ENCODE assay signal across 2 cellular contexts in the genomic region with DNA sequence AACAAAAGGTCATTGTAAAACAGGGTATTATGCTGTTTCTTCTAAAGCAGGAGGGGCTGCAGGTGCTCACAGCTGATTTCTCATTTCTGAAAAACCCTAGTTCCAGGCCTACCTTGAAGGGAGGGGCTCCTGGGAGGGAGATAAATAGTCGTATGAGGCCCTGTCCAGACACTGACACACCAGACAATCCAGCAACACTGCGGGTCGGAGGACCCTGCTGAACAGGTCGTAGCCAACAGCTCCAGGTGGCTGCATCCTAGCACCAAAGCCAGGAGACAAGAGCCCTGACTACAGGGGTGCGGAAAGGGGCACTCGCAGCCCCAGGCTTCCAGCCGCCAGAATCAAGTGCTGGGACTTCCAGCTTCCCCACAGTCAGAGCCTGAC.
TF ChIP-seq lines count a peak whose summit lies in the region.

No MANE protein-coding gene starts in this region.

TF ChIP-seq in GM23338, 12 proteins besides CTCF, POLR2A, EP300 and RAD21:
- TF ChIP-seq POLR2AphosphoS5 (IDR thresholded peaks at IDR 0.05; ENCODE audit: low read depth) (no peak), EZH2phosphoT487 (IDR thresholded peaks at IDR 0.05; ENCODE audit: unreplicated experiment) (no peak), REST (IDR thresholded peaks at IDR 0.05; ENCODE audit: unreplicated experiment) (no peak), EZH2 (IDR thresholded peaks at IDR 0.05; ENCODE audit: low read depth, unreplicated experiment) (no peak), STAT1 (IDR thresholded peaks at IDR 0.05; ENCODE audit: unreplicated experiment) (no peak)

TF ChIP-seq in H1, 55 proteins besides CTCF, POLR2A, EP300 and RAD21:
- TF ChIP-seq SAP30 (IDR thresholded peaks at IDR 0.05; ENCODE audit: insufficient read depth, insufficient replicate concordance, low read length) (no peak), CEBPB (IDR thresholded peaks at IDR 0.05; ENCODE audit: low read depth, low read length) (no peak), RBBP5 (IDR thresholded peaks at IDR 0.05; ENCODE audit: borderline replicate concordance, low read depth, low read length) (no peak), TCF12 (IDR thresholded peaks at IDR 0.05; ENCODE audit: low read depth, low read length) (no peak), POU5F1 (IDR thresholded peaks at IDR 0.05; ENCODE audit: low read depth, low read length) (no peak), CBX8 (IDR thresholded peaks at IDR 0.05; ENCODE audit: borderline replicate concordance, low read depth, low read length) (no peak), SP2 (IDR thresholded peaks at IDR 0.05; ENCODE audit: low read length) (no peak), POLR2AphosphoS5 (IDR thresholded peaks at IDR 0.05; ENCODE audit: low read depth, low read length) (no peak), KDM5A (IDR thresholded peaks at IDR 0.05; ENCODE audit: low read length) (no peak), EGR1 (IDR thresholded peaks at IDR 0.05; ENCODE audit: borderline replicate concordance, low read depth, low read length) (no peak), CHD1 (IDR thresholded peaks at IDR 0.05; ENCODE audit: low read depth, low read length) (no peak), SIN3A (conservative IDR thresholded peaks at IDR 0.05 in 1 of 2, IDR thresholded peaks at IDR 0.05 in 1 of 2; ENCODE audit: low read depth in 1 of 2, low read length in 2 of 2) (no peak), BACH1 (IDR thresholded peaks at IDR 0.05; ENCODE audit: low read length) (no peak), PHF8 (conservative IDR thresholded peaks at IDR 0.05; ENCODE audit: low read depth, low read length) (no peak), SP4 (IDR thresholded peaks at IDR 0.05; ENCODE audit: low read length) (no peak)
- TF ChIP-seq, protein P1, sequence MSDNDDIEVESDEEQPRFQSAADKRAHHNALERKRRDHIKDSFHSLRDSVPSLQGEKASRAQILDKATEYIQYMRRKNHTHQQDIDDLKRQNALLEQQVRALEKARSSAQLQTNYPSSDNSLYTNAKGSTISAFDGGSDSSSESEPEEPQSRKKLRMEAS (IDR thresholded peaks at IDR 0.05): no peak
